ENCODE assay signal across 11 cellular contexts in genomic region chr20:50054626-50055511, GRCh38. TPM values are rescaled to one million over a fixed set of nuclear protein-coding genes. Genes with fewer than 3 reads are reported as not detected.
DNase-seq lines count a peak whose midpoint lies in the region; ATAC-seq, FAIRE-seq and TF ChIP-seq lines count a peak whose summit lies in the region.
"Had no signal": no experiment of that assay in that cellular context is flagged by ENCODE, and none has a peak within 500 bp of the region (broad histone marks: within the 10 kb centered on the region; RNA-seq: fewer than 3 reads in every experiment).

No MANE protein-coding gene starts in this region.

- H3K4me1 Mint-ChIP-seq in nephron progenitor cell: peaks cover 49% of the 10 kb centered on the region

- TF ChIP-seq RAD21 in A549 (conservative IDR thresholded peaks at IDR 0.05 in 1 of 2, IDR thresholded peaks at IDR 0.05 in 1 of 2): no peak

- no peak overlapping the region for H3K4me2 ChIP-seq in A549

- H3K4me3 Mint-ChIP-seq in nephron progenitor cell: no peak overlapping the region

- TF ChIP-seq CTCF in A549 (IDR thresholded peaks at IDR 0.05) (no peak), Panc1 (IDR thresholded peaks at IDR 0.05) (no peak), fibroblast of pulmonary artery (IDR thresholded peaks at IDR 0.05; ENCODE audit: low read length, missing control alignments) (no peak), nephron progenitor cell (IDR thresholded peaks at IDR 0.05) (no peak)

- H3K36me3 ChIP-seq in Panc1 (ENCODE audit: control insufficient read depth, insufficient read depth, low read length): no peaks in the 10 kb centered on the region

- no peak overlapping the region for H3K4me3 ChIP-seq in A549
- H3K4me3 ChIP-seq in Panc1 (ENCODE audit: low read depth in 2 of 2, low read length in 2 of 2): no peak overlapping the region
- H3K4me3 ChIP-seq in fibroblast of pulmonary artery (replicated peaks; ENCODE audit: low read depth, low read length): no peak overlapping the region

- H3K36me3 Mint-ChIP-seq in nephron progenitor cell (ENCODE audit: low read depth): no peaks in the 10 kb centered on the region

- ATAC-seq in A549 (peak in 1 of 2 experiments; percentile 19; a peak in 1 of 6 replicates), Panc1 (peak; percentile 47), HG02763 (IDR thresholded peaks at IDR 0.05; ENCODE audit: unreplicated experiment) (no peak)

- in situ Hi-C loops in Panc1 (cut with HindIII; ENCODE audit: low pct_unique_long_range_greater_than_20kb, low sequenced_read_pairs): no loop called here

- H3K27ac ChIP-seq in A549: peak overlapping the region in 1 of 2 experiments; percentile 31; a peak in 1 of 6 replicates
- peak overlapping the region; percentile 37; the same call in 1 of the 2 replicates for H3K27ac ChIP-seq in Panc1 (ENCODE audit: low read length)

- no peaks in the 10 kb centered on the region for H3K9me3 ChIP-seq in A549
- no peaks in the 10 kb centered on the region for H3K9me3 ChIP-seq in Panc1 (ENCODE audit: control insufficient read depth, insufficient read depth, low read depth, low read length)

- POLR2A ChIA-PET in A549 (lab: Yijun Ruan, JAX) (no interaction called here), Panc1 (lab: Charles Lee) (interaction anchor here (0.6 kb wide), 1 partner anchor 82 kb away, joined by 3 read pairs; no protein-coding TSS in a partner anchor)

- H3K9me3 Mint-ChIP-seq in nephron progenitor cell: no peaks in the 10 kb centered on the region

- CTCF ChIA-PET in A549 (lab: Yijun Ruan, JAX) (interaction anchor here (1.2 to 1.8 kb wide), 3 partner anchors 14 to 76 kb away, joined by 3 to 6 read pairs (median 4); no protein-coding TSS in a partner anchor), Panc1 (lab: Charles Lee) (interaction anchor here (0.7 kb wide), 1 partner anchor 12 kb away, joined by 9 read pairs; no protein-coding TSS in a partner anchor)

- no peak for TF ChIP-seq EP300 in A549 (IDR thresholded peaks at IDR 0.05)

- H3K4me1 ChIP-seq in A549: no peaks in the 10 kb centered on the region
- H3K4me1 ChIP-seq in Panc1 (ENCODE audit: control insufficient read depth, insufficient read depth, low read length): peaks cover 7% of the 10 kb centered on the region

- TF ChIP-seq POLR2A in A549 (IDR thresholded peaks at IDR 0.05; ENCODE audit: low read length): no peak

- intact Hi-C loops in Panc1 (cut with micrococcal nuclease; ENCODE audit: unreplicated experiment): no loop called here

- no peaks in the 10 kb centered on the region for H3K27me3 ChIP-seq in Panc1 (ENCODE audit: control insufficient read depth, insufficient read depth, low read length)

- BruUV-seq in Panc1 (replicated peaks; lab: Mats Ljungman, UMichigan): no TSS peak

- H3K27ac Mint-ChIP-seq in nephron progenitor cell: peak overlapping the region; percentile 31

- FAIRE-seq in A549 (lab: Jason Lieb, UNC): no peak

- DNase-seq in A549 (ENCODE audit: low read depth in 1 of 2, low spot score in 1 of 2): no peak
- no peak for DNase-seq in Panc1 (ENCODE audit: low read depth, low spot score)
- DNase-seq in fibroblast of pulmonary artery (ENCODE audit: low read depth): peak; percentile 60
- peak; percentile 62 for DNase-seq in nephron progenitor cell
- DNase-seq in mesenteric fat pad (ENCODE audit: low spot score): no peak
- DNase-seq in stimulated activated CD4-positive, alpha-beta T cell treated with anti-CD3 and anti-CD28 coated beads, Interleukin-4, amount 100 ng/mL, for 24 hours: no peak
- no peak for DNase-seq in HCEC 1CT
- DNase-seq: activated effector memory CD4-positive, alpha-beta T cell treated with Interleukin-2 at 50 U/mL for 16 hours; MM.1S; T-helper 1 cell had no signal

- no peaks in the 10 kb centered on the region for H3K27me3 Mint-ChIP-seq in nephron progenitor cell (ENCODE audit: low read depth, poor library complexity)

- 79% methylated on average over 27 of the region's 34 CpGs for WGBS in A549 (ENCODE audit: missing lambda C conversion rate)

TF ChIP-seq in A549, 52 proteins besides CTCF, POLR2A, EP300 and RAD21:
- peak; percentile 76; the same call in 1 of the 2 replicates for TF ChIP-seq KDM1A (IDR thresholded peaks at IDR 0.05; ENCODE audit: low read depth)
- TF ChIP-seq KDM5A (IDR thresholded peaks at IDR 0.05): no peak
- TF ChIP-seq ZFP36 (IDR thresholded peaks at IDR 0.05; ENCODE audit: borderline replicate concordance, partially characterized antibody): peak; percentile 75

RNA-seq across cellular contexts. Expression of gene UBE2V1, which starts 58.1 kb away (rescaled TPM):
- polyA plus RNA-seq in A549 (2011; rRNA removed): 114 and 141 TPM in 2 replicates
- 71.2 and 72.5 TPM in 2 replicates for polyA plus RNA-seq in A549 (2012; cell fraction: cytosol; rRNA removed)
- 26.1 and 63.7 TPM in 2 replicates for polyA plus RNA-seq in A549 (2012; cell fraction: nucleus; rRNA removed)
- polyA plus RNA-seq in A549 (2017; fragmentation: RNase III; extraction: RNeasy Plus Mini Kit Qiagen cat#74134 plus additional on column Dnase treatment): 129 to 143 TPM (median 130 TPM) in 3 replicates
- polyA minus RNA-seq in A549 (2011; rRNA and poly(A)+ RNA removed): 62.8 and 69.9 TPM in 2 replicates
- total RNA-seq in Panc1 (2021; ENCODE audit: unreplicated experiment): 115 TPM
- 54.8 TPM for polyA plus RNA-seq in Panc1 (2012; ENCODE audit: insufficient read length)
- 89.0 TPM for total RNA-seq in mesenteric fat pad

Comparison
In these comparisons a context has a peak if more than half of its experiments do, and no peak if none do; other contexts are left out.
1. DNase-seq: peak in fibroblast of pulmonary artery (single experiment) and nephron progenitor cell (single experiment); none in A549 (0 of 2), Panc1 (single experiment), mesenteric fat pad (single experiment), stimulated activated CD4-positive, alpha-beta T cell treated with anti-CD3 and anti-CD28 coated beads, Interleukin-4, amount 100 ng/mL, for 24 hours (single experiment) and HCEC 1CT (single experiment).